8 cellular contexts compared by ENCODE assay signal in the genomic region with DNA sequence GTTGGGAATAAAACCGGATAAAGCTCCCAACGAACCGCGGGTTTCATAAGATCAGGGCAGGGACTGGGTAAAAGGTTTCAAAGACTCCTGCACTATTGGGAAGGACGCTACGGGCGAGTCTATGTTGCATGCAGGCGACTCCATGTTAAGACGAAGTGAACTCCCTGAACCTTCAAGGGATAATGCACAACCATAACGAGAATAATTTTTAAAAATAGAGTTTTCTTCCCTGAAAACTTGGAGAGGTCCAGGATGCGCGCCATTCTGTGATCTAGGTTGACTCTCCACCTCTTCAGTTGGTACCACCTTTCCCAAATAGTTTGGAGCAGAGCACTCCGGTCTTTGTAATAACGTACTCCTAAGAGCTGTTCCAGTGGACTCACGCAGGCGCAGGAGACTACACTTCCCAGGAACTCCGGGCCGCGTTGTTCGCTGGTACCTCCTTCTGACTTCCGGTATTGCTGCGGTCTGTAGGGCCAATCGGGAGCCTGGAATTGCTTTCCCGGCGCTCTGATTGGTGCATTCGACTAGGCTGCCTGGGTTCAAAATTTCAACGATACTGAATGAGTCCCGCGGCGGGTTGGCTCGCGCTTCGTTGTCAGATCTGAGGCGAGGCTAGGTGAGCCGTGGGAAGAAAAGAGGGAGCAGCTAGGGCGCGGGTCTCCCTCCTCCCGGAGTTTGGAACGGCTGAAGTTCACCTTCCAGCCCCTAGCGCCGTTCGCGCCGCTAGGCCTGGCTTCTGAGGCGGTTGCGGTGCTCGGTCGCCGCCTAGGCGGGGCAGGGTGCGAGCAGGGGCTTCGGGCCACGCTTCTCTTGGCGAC.
DNase-seq lines count a peak whose midpoint lies in the region; ATAC-seq and TF ChIP-seq lines count a peak whose summit lies in the region.

A gene with protein sequence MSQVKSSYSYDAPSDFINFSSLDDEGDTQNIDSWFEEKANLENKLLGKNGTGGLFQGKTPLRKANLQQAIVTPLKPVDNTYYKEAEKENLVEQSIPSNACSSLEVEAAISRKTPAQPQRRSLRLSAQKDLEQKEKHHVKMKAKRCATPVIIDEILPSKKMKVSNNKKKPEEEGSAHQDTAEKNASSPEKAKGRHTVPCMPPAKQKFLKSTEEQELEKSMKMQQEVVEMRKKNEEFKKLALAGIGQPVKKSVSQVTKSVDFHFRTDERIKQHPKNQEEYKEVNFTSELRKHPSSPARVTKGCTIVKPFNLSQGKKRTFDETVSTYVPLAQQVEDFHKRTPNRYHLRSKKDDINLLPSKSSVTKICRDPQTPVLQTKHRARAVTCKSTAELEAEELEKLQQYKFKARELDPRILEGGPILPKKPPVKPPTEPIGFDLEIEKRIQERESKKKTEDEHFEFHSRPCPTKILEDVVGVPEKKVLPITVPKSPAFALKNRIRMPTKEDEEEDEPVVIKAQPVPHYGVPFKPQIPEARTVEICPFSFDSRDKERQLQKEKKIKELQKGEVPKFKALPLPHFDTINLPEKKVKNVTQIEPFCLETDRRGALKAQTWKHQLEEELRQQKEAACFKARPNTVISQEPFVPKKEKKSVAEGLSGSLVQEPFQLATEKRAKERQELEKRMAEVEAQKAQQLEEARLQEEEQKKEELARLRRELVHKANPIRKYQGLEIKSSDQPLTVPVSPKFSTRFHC (plus strand): TSS at position 562 of the 821 bp plus-strand sequence. CDS start 18,187 bp downstream, outside the sequence.

- peaks cover 29% of the 10 kb centered on the region for H3K36me3 ChIP-seq in WERI-Rb-1

- DNase-seq in AG09319 (ENCODE audit: extremely low read depth, low read depth) (peak; percentile 90), NCI-H2227 (lab: John Stamatoyannopoulos, UW; ENCODE audit: unreplicated experiment) (peak; percentile 98), WERI-Rb-1 (peak; percentile 97), cardiac fibroblast (ENCODE audit: low read depth in 2 of 2) (peak; percentile 97 to 98), iPS-NIHi7 (ENCODE audit: extremely low spot score) (peak; percentile 99), smooth muscle cell of the brain vasculature (ENCODE audit: low read depth, low spot score) (peak; percentile 91)

- H3K4me3 ChIP-seq in WERI-Rb-1 (ENCODE audit: low read depth, low read length) (peak within 1 kb of the TSS; percentile 90), cardiac fibroblast (replicated peaks in 1 of 2; ENCODE audit: low read depth in 2 of 2, low read length in 2 of 2) (peak within 1 kb of the TSS; percentile 92 to 97)

- H3K27ac ChIP-seq in WERI-Rb-1 = peak within 1 kb of the TSS; percentile 98

- no peaks in the 10 kb centered on the region for H3K27me3 ChIP-seq in WERI-Rb-1 (ENCODE audit: insufficient read depth, low read depth, severe bottlenecking)

- TF ChIP-seq CTCF in AG09319 (IDR thresholded peaks at IDR 0.05; ENCODE audit: low read depth, low read length) = no peak; the same call in none of the 2 replicates
- TF ChIP-seq CTCF in WERI-Rb-1 (IDR thresholded peaks at IDR 0.05; ENCODE audit: low read depth, low read length) = 0 out of 2 replicates have a peak, but pooled peaks have one; percentile 19
- no peak for TF ChIP-seq CTCF in cardiac fibroblast (IDR thresholded peaks at IDR 0.05; ENCODE audit: low read depth, low read length)

- ATAC-seq in GM18909 (IDR thresholded peaks at IDR 0.05; ENCODE audit: poor library complexity, unreplicated experiment) (peak; percentile 96), HG03159 (IDR thresholded peaks at IDR 0.05; ENCODE audit: unreplicated experiment) (peak; percentile 89)

- H3K9me3 ChIP-seq in WERI-Rb-1 (ENCODE audit: severe bottlenecking) = no peaks in the 10 kb centered on the region

Comparison
In these comparisons a context has a peak if more than half of its experiments do, and no peak if none do; other contexts are left out.
1. Peak in every context shown above with its lines: DNase-seq, ATAC-seq, H3K4me3 ChIP-seq and H3K27ac ChIP-seq.